1 cellular context compared by ENCODE assay signal in the genomic region with DNA sequence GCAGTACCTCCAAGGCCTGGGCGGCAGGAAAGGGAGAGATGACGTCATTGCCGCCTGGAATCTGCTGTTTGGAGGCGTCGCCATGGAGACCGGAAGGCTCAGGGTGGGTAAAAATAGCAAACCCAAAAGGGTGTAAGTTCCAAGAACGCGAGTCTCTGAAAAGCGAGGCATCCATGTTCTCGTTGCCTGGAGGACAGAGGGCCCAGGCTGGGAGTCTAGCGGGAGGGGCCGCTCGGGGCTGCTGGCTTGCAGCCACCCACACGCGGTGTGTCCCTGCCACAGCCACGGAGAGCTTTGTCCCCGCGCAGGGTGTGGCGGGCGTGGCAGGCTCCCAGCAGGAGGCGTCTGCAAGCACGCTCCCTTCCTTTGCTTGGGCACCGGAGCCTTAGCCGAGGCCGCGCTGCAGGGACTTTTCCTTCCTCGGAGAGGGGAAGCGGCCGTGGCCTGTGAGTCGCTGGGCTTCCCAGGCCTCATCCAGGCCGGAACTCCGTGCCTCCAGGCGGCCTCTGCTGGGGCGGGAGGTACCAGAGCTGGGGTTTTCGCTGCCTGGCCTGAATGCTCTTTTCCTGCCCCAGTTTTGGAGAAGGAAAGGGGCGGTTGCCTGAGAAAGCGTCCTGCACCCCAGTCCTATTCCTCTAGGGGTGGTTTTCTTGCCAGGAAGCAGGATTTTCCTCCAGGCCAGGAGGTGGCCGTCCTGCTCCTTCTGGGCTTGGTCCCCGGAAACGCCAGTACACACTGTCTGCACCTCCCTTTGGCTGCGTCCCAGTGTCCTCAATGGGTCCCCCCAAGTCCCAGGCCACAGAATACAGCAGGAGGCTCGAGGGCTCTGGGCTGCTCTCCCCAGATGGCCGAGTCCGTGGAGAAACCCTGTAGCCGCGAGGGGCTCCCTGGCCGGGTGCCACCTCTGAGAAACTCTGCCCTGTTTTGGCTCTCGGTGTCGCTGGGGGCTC.
TF ChIP-seq lines count a peak whose summit lies in the region.

No MANE protein-coding gene starts in this region.

TF ChIP-seq in H1, 55 proteins besides CTCF, POLR2A, EP300 and RAD21:
- TF ChIP-seq EZH2 (IDR thresholded peaks at IDR 0.05; ENCODE audit: low read depth, low read length, severe bottlenecking): peak; percentile 19
- peak; percentile 64 for TF ChIP-seq TAF1 (IDR thresholded peaks at IDR 0.05; ENCODE audit: low read depth, low read length)
- peak; percentile 99 for TF ChIP-seq JUND (IDR thresholded peaks at IDR 0.05; ENCODE audit: low read length)
- TF ChIP-seq JUN (IDR thresholded peaks at IDR 0.05; ENCODE audit: low read depth, low read length): peak; percentile 93
- peak; percentile 63 for TF ChIP-seq POLR2AphosphoS5 (IDR thresholded peaks at IDR 0.05; ENCODE audit: low read depth, low read length)
- 0 out of 4 replicates have a peak, but pooled peaks of 1 of the 2 experiments have one; percentile 31 for TF ChIP-seq HDAC2 (IDR thresholded peaks at IDR 0.05; ENCODE audit: borderline replicate concordance in 1 of 2, low read depth in 2 of 2, low read length in 2 of 2)
- no peak for TF ChIP-seq CBX8 (IDR thresholded peaks at IDR 0.05; ENCODE audit: borderline replicate concordance, low read depth, low read length)
- peak; percentile 92 for TF ChIP-seq TEAD4 (IDR thresholded peaks at IDR 0.05; ENCODE audit: low read depth, low read length)
- TF ChIP-seq RBBP5 (IDR thresholded peaks at IDR 0.05; ENCODE audit: borderline replicate concordance, low read depth, low read length): peak; percentile 88
- TF ChIP-seq CTBP2 (IDR thresholded peaks at IDR 0.05; ENCODE audit: borderline replicate concordance, insufficient read depth, insufficient read length, low read length): peak; percentile 19
- TF ChIP-seq TCF12 (IDR thresholded peaks at IDR 0.05; ENCODE audit: low read depth, low read length): no peak
- TF ChIP-seq TBP (IDR thresholded peaks at IDR 0.05; ENCODE audit: low read depth, low read length): peak; percentile 53; the same call in 1 of the 2 replicates
- no peak for TF ChIP-seq GABPA (IDR thresholded peaks at IDR 0.05; ENCODE audit: borderline replicate concordance, insufficient read depth, low read length)
- TF ChIP-seq, protein P1, sequence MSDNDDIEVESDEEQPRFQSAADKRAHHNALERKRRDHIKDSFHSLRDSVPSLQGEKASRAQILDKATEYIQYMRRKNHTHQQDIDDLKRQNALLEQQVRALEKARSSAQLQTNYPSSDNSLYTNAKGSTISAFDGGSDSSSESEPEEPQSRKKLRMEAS (IDR thresholded peaks at IDR 0.05): peak; percentile 58; the same call in 1 of the 2 replicates
- no peak for TF ChIP-seq GTF2F1 (IDR thresholded peaks at IDR 0.05; ENCODE audit: borderline replicate concordance, low read depth, low read length)
- TF ChIP-seq, protein P2, sequence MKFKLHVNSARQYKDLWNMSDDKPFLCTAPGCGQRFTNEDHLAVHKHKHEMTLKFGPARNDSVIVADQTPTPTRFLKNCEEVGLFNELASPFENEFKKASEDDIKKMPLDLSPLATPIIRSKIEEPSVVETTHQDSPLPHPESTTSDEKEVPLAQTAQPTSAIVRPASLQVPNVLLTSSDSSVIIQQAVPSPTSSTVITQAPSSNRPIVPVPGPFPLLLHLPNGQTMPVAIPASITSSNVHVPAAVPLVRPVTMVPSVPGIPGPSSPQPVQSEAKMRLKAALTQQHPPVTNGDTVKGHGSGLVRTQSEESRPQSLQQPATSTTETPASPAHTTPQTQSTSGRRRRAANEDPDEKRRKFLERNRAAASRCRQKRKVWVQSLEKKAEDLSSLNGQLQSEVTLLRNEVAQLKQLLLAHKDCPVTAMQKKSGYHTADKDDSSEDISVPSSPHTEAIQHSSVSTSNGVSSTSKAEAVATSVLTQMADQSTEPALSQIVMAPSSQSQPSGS (IDR thresholded peaks at IDR 0.05; ENCODE audit: low read length): peak; percentile 92
- TF ChIP-seq ASH2L (IDR thresholded peaks at IDR 0.05; ENCODE audit: low read length): peak; percentile 96
- no peak for TF ChIP-seq TAF7 (optimal IDR thresholded peaks at IDR 0.05; ENCODE audit: borderline replicate concordance, low read depth, low read length)
- TF ChIP-seq YY1 (IDR thresholded peaks at IDR 0.05; ENCODE audit: low read depth, low read length): peak; percentile 80
- TF ChIP-seq NANOG (IDR thresholded peaks at IDR 0.05; ENCODE audit: insufficient read depth, low read depth, low read length, poor library complexity, severe bottlenecking): no peak
- peak; percentile 65; the same call in 1 of the 2 replicates for TF ChIP-seq PHF8 (conservative IDR thresholded peaks at IDR 0.05; ENCODE audit: low read depth, low read length)
- TF ChIP-seq CREB1 (IDR thresholded peaks at IDR 0.05): peak; percentile 72
- TF ChIP-seq KDM4A (IDR thresholded peaks at IDR 0.05; ENCODE audit: low read depth, low read length, severe bottlenecking): peak; percentile 24
- TF ChIP-seq, protein P3, sequence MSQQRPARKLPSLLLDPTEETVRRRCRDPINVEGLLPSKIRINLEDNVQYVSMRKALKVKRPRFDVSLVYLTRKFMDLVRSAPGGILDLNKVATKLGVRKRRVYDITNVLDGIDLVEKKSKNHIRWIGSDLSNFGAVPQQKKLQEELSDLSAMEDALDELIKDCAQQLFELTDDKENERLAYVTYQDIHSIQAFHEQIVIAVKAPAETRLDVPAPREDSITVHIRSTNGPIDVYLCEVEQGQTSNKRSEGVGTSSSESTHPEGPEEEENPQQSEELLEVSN (IDR thresholded peaks at IDR 0.05): peak; percentile 40; the same call in 1 of the 2 replicates
